In the genomic region with DNA sequence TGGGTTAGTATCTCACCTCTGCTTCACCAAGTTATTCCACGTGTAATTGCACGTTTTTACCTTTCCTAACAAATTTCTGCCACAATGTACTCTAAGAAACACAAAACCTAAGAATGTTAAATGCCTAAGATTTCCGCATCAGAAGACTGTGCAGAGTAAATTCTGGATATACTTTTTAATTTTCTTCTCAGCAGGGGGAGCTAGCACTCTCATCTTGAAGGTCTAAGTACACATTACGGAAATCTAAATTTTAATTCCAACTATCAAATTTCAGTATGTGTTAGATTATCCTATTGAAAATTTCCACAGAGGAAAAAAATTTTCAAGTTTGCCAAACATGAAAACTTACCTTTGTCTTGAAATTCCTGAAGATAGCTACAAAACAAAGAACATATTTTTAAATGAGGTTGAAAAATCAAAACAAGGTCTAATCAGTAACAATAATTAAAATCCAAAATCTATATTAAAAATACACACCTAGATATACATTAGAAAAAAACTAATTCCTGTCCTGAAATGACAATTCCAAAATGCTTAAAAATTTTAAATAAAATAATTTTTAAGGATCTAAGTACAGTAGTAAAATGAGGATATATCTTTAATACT, we compare ENCODE assay signal across 8 cellular contexts. TPM values are rescaled to one million over a fixed set of nuclear protein-coding genes. Genes with fewer than 3 reads are reported as not detected.
DNase-seq lines count a peak whose midpoint lies in the region; ATAC-seq and TF ChIP-seq lines count a peak whose summit lies in the region.

No MANE protein-coding gene starts in this region.

- peaks cover 31 to 48% of the 10 kb centered on the region in 2 donors for H3K36me3 Mint-ChIP-seq in CD14-positive monocyte

- WGBS in lower leg skin, 2 donors = 13 to 16% methylated on average over 4 of the region's 4 CpGs

- H3K4me1 Mint-ChIP-seq in CD14-positive monocyte = peaks cover 27% of the 10 kb centered on the region

- peak; percentile 71 for ATAC-seq in sciatic nerve

- TF ChIP-seq CTCF in CD14-positive monocyte (IDR thresholded peaks at IDR 0.05) (peak; percentile 71), lower leg skin (IDR thresholded peaks at IDR 0.05) (no peak)

- DNase-seq in CD14-positive monocyte (ENCODE audit: low spot score) = no peak
- DNase-seq in HT-29 (ENCODE audit: low spot score) = peak; percentile 87
- peak; percentile 20 for DNase-seq in SK-N-DZ (ENCODE audit: low spot score)
- DNase-seq in fibroblast of the conjunctiva (ENCODE audit: low read depth) = peak; percentile 17
- no peak for DNase-seq in sciatic nerve (ENCODE audit: low spot score)
- no peak for DNase-seq in activated gamma-delta T cell treated with Interleukin-2 at 50 U/mL for 16 hours
- no peak for DNase-seq in occipital lobe (lab: John Stamatoyannopoulos, UW)
- DNase-seq in lower leg skin (ENCODE audit: low spot score in 2 of 2) = no peak

- H3K4me3 ChIP-seq in lower leg skin (ENCODE audit: low read depth, poor library complexity, severe bottlenecking) = no peak overlapping the region

- intact Hi-C loops in CD14-positive monocyte (cut with micrococcal nuclease) (loop anchor here (5.0 to 10.0 kb wide), 2 partner anchors 308 to 311 kb away; a partner anchor contains a TSS), sciatic nerve (cut with DNase I) (no loop called here), lower leg skin (cut with DNase I; ENCODE audit: low total_unique reads) (loop anchor here (5.0 kb wide), 1 partner anchor 288 kb away; a partner anchor contains a TSS)

- no peak overlapping the region for H3K27ac Mint-ChIP-seq in CD14-positive monocyte

- no peak overlapping the region for H3K4me3 Mint-ChIP-seq in CD14-positive monocyte

- peaks cover 2 to 16% (median 6%) of the 10 kb centered on the region in 3 donors for H3K27me3 Mint-ChIP-seq in CD14-positive monocyte (ENCODE audit: low read depth in 3 of 3)

- no peaks in the 10 kb centered on the region for H3K9me3 Mint-ChIP-seq in CD14-positive monocyte

- TF ChIP-seq POLR2A in lower leg skin (IDR thresholded peaks at IDR 0.05) = no peak

RNA-seq across cellular contexts. Expression of a gene that starts 10.5 kb away (rescaled TPM):
- 100 to 1,000 TPM; 158 to 204 TPM for polyA plus RNA-seq in CD14-positive monocyte
- 12.3 and 16.3 TPM in 2 replicates for total RNA-seq in HT-29 (2014; rRNA removed; shearing (Covaris generic))
- polyA plus RNA-seq in SK-N-DZ (2014; cell fraction: cytosol; rRNA removed) = 1.1 and 3.4 TPM in 2 replicates
- polyA plus RNA-seq in SK-N-DZ (2014; cell fraction: nucleus; rRNA removed) = 0.38 TPM in 1 of 2 replicates, not detected in the other
- total RNA-seq in sciatic nerve (53.3 TPM), occipital lobe (1.2 TPM), lower leg skin (10 to 100 TPM; 13.2 to 18.2 (median 15.0) TPM)

Comparison
In these comparisons a context has a peak if more than half of its experiments do, and no peak if none do; other contexts are left out.
1. DNase-seq: peak in HT-29 (single experiment), SK-N-DZ (single experiment) and fibroblast of the conjunctiva (single experiment); none in CD14-positive monocyte (single experiment), sciatic nerve (single experiment), activated gamma-delta T cell treated with Interleukin-2 at 50 U/mL for 16 hours (single experiment), occipital lobe (single experiment) and lower leg skin (0 of 2).